In genomic region chr4:169142390-169142789, GRCh38 we compare ENCODE assay signal across 18 cellular contexts.
"Had no signal": no experiment of that assay in that cellular context is flagged by ENCODE, and none has a peak within 500 bp of the region (broad histone marks: within the 10 kb centered on the region; RNA-seq: fewer than 3 reads in every experiment).

No MANE protein-coding gene starts in this region.

- DNase-seq: activated CD4-positive, alpha-beta memory T cell treated with anti-CD3 and anti-CD28 coated beads for 36 hours; activated CD4-positive, CD25-positive, alpha-beta regulatory T cell treated with anti-CD3 and anti-CD28 coated beads, Interleukin-2, amount 50 U/mL, for 72 hours; activated gamma-delta T cell treated with Interleukin-2 at 50 U/mL for 16 hours; activated naive CD8-positive, alpha-beta T cell treated with anti-CD3 and anti-CD28 coated beads for 36 hours; activated T-cell treated with anti-CD3 and anti-CD28 coated beads, Interleukin-2, amount 50 U/mL, for 72 hours; effector CD4-positive, alpha-beta T cell; foreskin keratinocyte; head of caudate nucleus; left colon; naive B cell; stimulated activated CD4-positive, alpha-beta T cell treated with anti-CD3 and anti-CD28 coated beads, Interleukin-4, amount 100 ng/mL, for 4 hours; thyroid gland had no signal

- H3K9me3 ChIP-seq: ascending aorta, neutrophil, thyroid gland had no signal

- H3K27me3 ChIP-seq: ascending aorta, cardiac muscle cell, foreskin keratinocyte, neutrophil, thyroid gland had no signal

- H3K4me1 Mint-ChIP-seq: activated naive CD8-positive, alpha-beta T cell treated with anti-CD3 and anti-CD28 coated beads for 36 hours; naive B cell had no signal

- H3K36me3 ChIP-seq: ascending aorta, cardiac muscle cell, neutrophil, thyroid gland had no signal

- H3K36me3 Mint-ChIP-seq: activated CD4-positive, alpha-beta memory T cell treated with anti-CD3 and anti-CD28 coated beads for 36 hours; activated naive CD8-positive, alpha-beta T cell treated with anti-CD3 and anti-CD28 coated beads for 36 hours had no signal

- FAIRE-seq: urothelium cell line had no signal

- H3K9me3 Mint-ChIP-seq: activated CD4-positive, alpha-beta memory T cell treated with anti-CD3 and anti-CD28 coated beads for 36 hours; activated naive CD8-positive, alpha-beta T cell treated with anti-CD3 and anti-CD28 coated beads for 36 hours; activated T-cell treated with anti-CD3 and anti-CD28 coated beads, Interleukin-2, amount 50 U/mL, for 72 hours; naive B cell had no signal

- H3K27me3 Mint-ChIP-seq: activated naive CD8-positive, alpha-beta T cell treated with anti-CD3 and anti-CD28 coated beads for 36 hours; naive B cell had no signal

- H3K27ac ChIP-seq: ascending aorta, cardiac muscle cell, coronary artery, foreskin keratinocyte, neutrophil, skin epidermis had no signal

- H3K4me3 Mint-ChIP-seq: activated CD4-positive, alpha-beta memory T cell treated with anti-CD3 and anti-CD28 coated beads for 36 hours; activated naive CD8-positive, alpha-beta T cell treated with anti-CD3 and anti-CD28 coated beads for 36 hours; activated T-cell treated with anti-CD3 and anti-CD28 coated beads, Interleukin-2, amount 50 U/mL, for 72 hours; naive B cell had no signal

- H3K27ac Mint-ChIP-seq: activated CD4-positive, alpha-beta memory T cell treated with anti-CD3 and anti-CD28 coated beads for 36 hours; activated naive CD8-positive, alpha-beta T cell treated with anti-CD3 and anti-CD28 coated beads for 36 hours; activated T-cell treated with anti-CD3 and anti-CD28 coated beads, Interleukin-2, amount 50 U/mL, for 72 hours; naive B cell had no signal

- H3K4me3 ChIP-seq: ascending aorta, cardiac muscle cell, coronary artery, skin epidermis, thyroid gland had no signal
